In the genomic region with DNA sequence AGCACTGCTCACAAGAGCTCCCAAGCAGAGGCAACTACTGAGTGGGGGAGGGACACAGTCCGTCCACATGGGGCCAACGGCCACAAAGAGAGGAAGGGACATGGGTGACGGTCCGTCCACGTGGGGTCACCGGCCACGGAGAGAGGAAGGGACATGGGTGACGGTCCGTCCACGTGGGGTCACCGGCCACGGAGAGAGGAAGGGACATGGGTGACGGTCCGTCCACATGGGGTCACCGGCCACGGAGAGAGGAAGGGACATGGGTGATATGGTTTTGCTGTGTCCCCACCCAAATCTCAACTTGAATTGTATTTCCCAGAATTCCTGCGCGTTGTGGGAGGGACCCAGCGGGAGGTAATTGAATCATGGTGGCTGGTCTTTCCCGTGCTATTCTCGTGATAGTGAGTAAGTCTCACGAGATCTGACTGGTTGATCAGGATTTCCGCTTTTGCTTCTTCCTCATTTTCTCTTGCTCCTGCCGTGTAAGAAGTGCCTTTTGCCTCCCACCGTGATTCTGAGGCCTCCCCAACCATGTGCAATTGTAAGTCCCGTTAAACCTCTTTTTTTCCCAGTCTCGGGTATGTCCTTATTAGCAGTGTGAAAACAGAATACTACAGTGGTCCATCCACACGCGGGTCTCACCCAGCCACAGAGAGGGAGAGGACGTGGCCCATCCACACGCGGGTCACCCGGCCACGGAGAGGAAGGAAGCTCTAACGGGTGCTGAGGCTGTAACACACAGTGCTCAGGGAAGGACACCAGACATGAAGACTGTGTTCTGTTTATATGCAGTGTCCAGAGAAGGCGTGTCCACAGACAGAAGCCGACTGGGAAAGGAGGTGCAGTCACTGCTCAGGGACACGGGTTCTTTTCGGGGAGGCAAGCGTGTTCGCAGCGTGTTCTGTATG, we compare ENCODE assay signal across 10 cellular contexts. TPM values are rescaled to one million over a fixed set of nuclear protein-coding genes. Genes with fewer than 3 reads are reported as not detected.
DNase-seq lines count a peak whose midpoint lies in the region; ATAC-seq, FAIRE-seq and TF ChIP-seq lines count a peak whose summit lies in the region.
"Had no signal": no experiment of that assay in that cellular context is flagged by ENCODE, and none has a peak within 500 bp of the region (broad histone marks: within the 10 kb centered on the region; RNA-seq: fewer than 3 reads in every experiment).

No MANE protein-coding gene starts in this region.

- DNase-seq in OCI-LY7 (ENCODE audit: low spot score), result peak; percentile 84
- DNase-seq in bronchial epithelial cell (ENCODE audit: low read depth), result no peak
- DNase-seq in stimulated activated CD4-positive, alpha-beta T cell treated with anti-CD3 and anti-CD28 coated beads, Interleukin-15, amount 100 ng/mL, for 48 hours (ENCODE audit: low read depth in 2 of 2), result peak; percentile 10 to 27
- DNase-seq in amniotic stem cell (lab: John Stamatoyannopoulos, UW), result no peak
- DNase-seq in osteocyte (ENCODE audit: extremely low spot score, unreplicated experiment), result no peak
- DNase-seq in middle frontal gyrus (ENCODE audit: extremely low spot score, low spot score), result no peak
- DNase-seq: NCI-H526 treated with DMSO at 0.1 percent for 48 hours had no signal

- H2AFZ ChIP-seq in OCI-LY7 (ENCODE audit: low read length), result peak overlapping the region; percentile 78
- H2AFZ ChIP-seq: parathyroid adenoma had no signal

- peak overlapping the region; percentile 95 for H3K4me2 ChIP-seq in OCI-LY7 (ENCODE audit: low read length)

- H3K36me3 ChIP-seq in OCI-LY7 (ENCODE audit: insufficient read depth, low read length), result peaks cover 15% of the 10 kb centered on the region
- no peaks in the 10 kb centered on the region for H3K36me3 ChIP-seq in bronchial epithelial cell (ENCODE audit: control insufficient read depth, insufficient read depth, low read length)

- peak overlapping the region; percentile 70 for H3K27ac ChIP-seq in OCI-LY7 (ENCODE audit: low read depth, low read length, poor library complexity, severe bottlenecking)
- H3K27ac ChIP-seq: parathyroid adenoma had no signal

- H3K36me3 Mint-ChIP-seq in osteocyte (ENCODE audit: unreplicated experiment), result no peaks in the 10 kb centered on the region

- POLR2A ChIA-PET in OCI-LY7 (lab: Charles Lee), result no interaction called here

- H3K4me3 Mint-ChIP-seq in osteocyte (ENCODE audit: unreplicated experiment), result no peak overlapping the region

- no peaks in the 10 kb centered on the region for H3K27me3 Mint-ChIP-seq in osteocyte (ENCODE audit: unreplicated experiment)

- peaks cover 25% of the 10 kb centered on the region for H3K4me1 Mint-ChIP-seq in osteocyte (ENCODE audit: unreplicated experiment)

- CTCF ChIA-PET in OCI-LY7 (lab: Charles Lee; ENCODE audit: unreplicated experiment), result no interaction called here

- H4K20me1 ChIP-seq in OCI-LY7 (ENCODE audit: insufficient read depth, low read length), result no peaks in the 10 kb centered on the region; the same call in 1 of the 2 replicates

- BruUV-seq in OCI-LY7 (replicated peaks; lab: Mats Ljungman, UMichigan), result TSS peak; percentile 94

- peaks cover 4% of the 10 kb centered on the region for H3K4me1 ChIP-seq in OCI-LY7 (ENCODE audit: insufficient read depth, low read length, poor library complexity, severe bottlenecking)
- H3K4me1 ChIP-seq: parathyroid adenoma had no signal

- FAIRE-seq in bronchial epithelial cell (lab: Jason Lieb, UNC), result peak; percentile 86

- H3K79me2 ChIP-seq in OCI-LY7 (ENCODE audit: insufficient read depth, low read depth, low read length), result peaks cover 15% of the 10 kb centered on the region
- H3K79me2 ChIP-seq: parathyroid adenoma had no signal

- H3K9me3 ChIP-seq in OCI-LY7 (ENCODE audit: low read length), result no peaks in the 10 kb centered on the region

- H3K9me3 Mint-ChIP-seq in osteocyte (ENCODE audit: unreplicated experiment), result no peaks in the 10 kb centered on the region

- H3K27me3 ChIP-seq in bronchial epithelial cell (ENCODE audit: control insufficient read depth, insufficient read depth, low read length), result no peaks in the 10 kb centered on the region

- TF ChIP-seq CTCF in OCI-LY7 (conservative IDR thresholded peaks at IDR 0.05; ENCODE audit: low read length) (no peak), bronchial epithelial cell (IDR thresholded peaks at IDR 0.05; ENCODE audit: insufficient read depth, low read length, severe bottlenecking) (no peak), osteocyte (IDR thresholded peaks at IDR 0.05) (no peak)

- H3K9me2 ChIP-seq in OCI-LY7 (ENCODE audit: insufficient read depth, low read length), result no peaks in the 10 kb centered on the region

- ATAC-seq in GM18867 (IDR thresholded peaks at IDR 0.05; ENCODE audit: unreplicated experiment), result peak; percentile 53
- ATAC-seq in GM21723 (IDR thresholded peaks at IDR 0.05; ENCODE audit: unreplicated experiment), result no peak

- H3K27ac Mint-ChIP-seq in osteocyte (ENCODE audit: unreplicated experiment), result no peak overlapping the region

- H3K4me3 ChIP-seq in OCI-LY7 (ENCODE audit: low read depth, low read length, poor library complexity, severe bottlenecking) (peak overlapping the region; percentile 98), bronchial epithelial cell (ENCODE audit: low read depth, low read length) (no peak overlapping the region)

- intact Hi-C loops in OCI-LY7 (cut with micrococcal nuclease; ENCODE audit: unreplicated experiment), result loop anchor here (2.0 to 5.0 kb wide), 2 partner anchors 207 to 411 kb away; no protein-coding TSS in a partner anchor

RNA-seq across cellular contexts. Expression of gene GAS6, which starts 48.5 kb away (rescaled TPM):
- not detected in 2 replicates for total RNA-seq in OCI-LY7 (2014; rRNA removed; shearing (Covaris generic))
- total RNA-seq in OCI-LY7 (2022), result not detected in 2 replicates
- total RNA-seq in bronchial epithelial cell, result 41.3 and 70.0 TPM in 2 replicates
- 14.8 and 15.0 TPM in 2 replicates for total RNA-seq in osteocyte

RNA-seq across cellular contexts. Expression of gene TMEM255B, which starts 56.4 kb away (rescaled TPM):
- total RNA-seq in OCI-LY7 (2014; rRNA removed; shearing (Covaris generic)), result 2.6 and 2.7 TPM in 2 replicates
- total RNA-seq in OCI-LY7 (2022) (5.6 and 6.8 TPM in 2 replicates), bronchial epithelial cell (1.0 and 5.3 TPM in 2 replicates), osteocyte (0.84 and 0.89 TPM in 2 replicates)

Comparison
In these comparisons a context has a peak if more than half of its experiments do, and no peak if none do; other contexts are left out.
1. DNase-seq: peak in OCI-LY7 (single experiment) and stimulated activated CD4-positive, alpha-beta T cell treated with anti-CD3 and anti-CD28 coated beads, Interleukin-15, amount 100 ng/mL, for 48 hours (2 of 2); none in bronchial epithelial cell (single experiment), amniotic stem cell (single experiment), osteocyte (single experiment) and middle frontal gyrus (single experiment).
2. RNA of gene GAS6, which starts 48.5 kb away (total RNA-seq): 41.3 to 70.0 TPM in bronchial epithelial cell and 14.8 to 15.0 TPM in osteocyte; not detected in OCI-LY7; every median in the first group is over 10 times any median in the second.